In the genomic region with DNA sequence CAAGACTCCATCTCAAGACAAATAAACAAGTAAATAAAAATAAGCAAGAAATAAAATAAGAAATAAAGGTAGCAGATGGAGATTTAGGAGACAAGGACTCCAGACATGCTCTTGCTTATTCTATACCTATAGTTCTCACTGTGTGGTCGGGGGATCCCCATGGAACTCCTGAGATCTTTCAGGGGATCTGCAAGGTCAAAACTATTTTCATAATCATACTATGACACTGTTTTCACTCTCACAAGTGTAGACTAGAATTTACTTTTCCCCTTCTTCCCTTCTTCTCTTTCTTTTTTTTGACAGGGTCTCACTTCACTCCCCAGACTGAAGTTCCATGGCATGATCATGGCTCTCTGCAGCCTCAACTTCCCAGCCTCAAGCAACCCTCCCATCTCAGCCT, we compare ENCODE assay signal across 21 cellular contexts. TPM values are rescaled to one million over a fixed set of nuclear protein-coding genes. Genes with fewer than 3 reads are reported as not detected.
A peak's percentile ranks its signal among the peaks of the same experiment; 100 is the strongest.
DNase-seq lines count a peak whose midpoint lies in the region; ATAC-seq, FAIRE-seq and TF ChIP-seq lines count a peak whose summit lies in the region.
"Had no signal": no experiment of that assay in that cellular context is flagged by ENCODE, and none has a peak within 500 bp of the region (broad histone marks: within the 10 kb centered on the region; RNA-seq: fewer than 3 reads in every experiment).

No MANE protein-coding gene starts in this region.

- no peak overlapping the region; the same call in 1 of the 2 replicates for H3K4me3 ChIP-seq in GM12878
- H3K4me3 ChIP-seq: PC-9, right atrium auricular region, upper lobe of right lung had no signal

- peaks cover 33% of the 10 kb centered on the region for H3K4me1 ChIP-seq in GM12878 (ENCODE audit: control insufficient read depth, insufficient read depth, low read length)
- H3K4me1 ChIP-seq: right atrium auricular region, upper lobe of right lung had no signal

- CTCF ChIA-PET in GM12878 (lab: Yijun Ruan, JAX) = interaction anchor here (3.2 to 6.2 kb wide), 3 partner anchors 13 to 101 kb away, joined by 22 to 197 read pairs (median 49); no protein-coding TSS in a partner anchor

- FAIRE-seq in GM12892 (lab: Jason Lieb, UNC) (peak; percentile 5), GM12878 (lab: Jason Lieb, UNC) (no peak)
- FAIRE-seq: frontal cortex had no signal

- DNase-seq in GM12892 (ENCODE audit: insufficient read length) (no peak), GM12878 (ENCODE audit: low read depth, low spot score) (no peak), nucleus accumbens (lab: John Stamatoyannopoulos, UW) (no peak)
- DNase-seq in activated CD8-positive, alpha-beta memory T cell treated with anti-CD3 and anti-CD28 coated beads, Interleukin-2, amount 50 U/mL, for 48 hours = no peak
- DNase-seq: activated effector memory CD4-positive, alpha-beta T cell treated with anti-CD3 and anti-CD28 coated beads, Interleukin-2, amount 50 U/mL, for 16 hours; amniotic stem cell; COR-L47; dorsolateral prefrontal cortex; NCI-H1436; NCI-H748 treated with DMSO at 0.1 percent for 48 hours; PC-9; SIG-M5; stimulated activated naive CD4-positive, alpha-beta T cell; upper lobe of right lung; WERI-Rb-1 had no signal

- BruUV-seq in GM12878 (replicated peaks; lab: Mats Ljungman, UMichigan) = no TSS peak

- RAD21 ChIA-PET in GM12878 (lab: Charles Lee; ENCODE audit: unreplicated experiment) = interaction anchor here (1.0 to 5.1 kb wide), 3 partner anchors 13 to 174 kb away, joined by 3 to 140 read pairs (median 4); no protein-coding TSS in a partner anchor

- peak overlapping the region; percentile 50 for H3K4me2 ChIP-seq in GM12878 (ENCODE audit: control insufficient read depth, insufficient read depth)
- H3K4me2 ChIP-seq: PC-9 had no signal

- TF ChIP-seq CTCF in GM12878 (IDR thresholded peaks at IDR 0.05 in 2 of 3, conservative IDR thresholded peaks at IDR 0.05 in 1 of 3; ENCODE audit: control insufficient read depth in 2 of 3, extremely low read depth in 1 of 3, insufficient read depth in 1 of 3, low read depth in 3 of 3, low read length in 3 of 3) = no peak

- 0% methylated on average over 1 of the region's 1 CpG for WGBS in GM12878 (ENCODE audit: insufficient coverage, insufficient replicate concordance, low lambda C conversion rate, missing lambda C conversion rate)

- SMC1A ChIA-PET in GM12878 (lab: Charles Lee; ENCODE audit: uncharacterized antibody, unreplicated experiment) = interaction anchor here (0.9 to 7.4 kb wide), 8 partner anchors 8 to 174 kb away, joined by 3 to 174 read pairs (median 3); no protein-coding TSS in a partner anchor

- ATAC-seq in GM18520 (IDR thresholded peaks at IDR 0.05; ENCODE audit: unreplicated experiment) (peak; percentile 18), HG02678 (IDR thresholded peaks at IDR 0.05; ENCODE audit: unreplicated experiment) (peak; percentile 13), GM12878 (peak; percentile 60), HG03159 (IDR thresholded peaks at IDR 0.05; ENCODE audit: unreplicated experiment) (no peak)
- ATAC-seq: upper lobe of right lung had no signal

- no peak for TF ChIP-seq RAD21 in GM12878 (IDR thresholded peaks at IDR 0.05; ENCODE audit: insufficient read depth, low read depth, low read length)

- no peak overlapping the region for H3K9ac ChIP-seq in GM12878 (ENCODE audit: control insufficient read depth, insufficient read depth, low read length)

- H3K36me3 ChIP-seq in GM12878 (ENCODE audit: control insufficient read depth in 2 of 2, insufficient read depth in 2 of 2, low read length in 1 of 2) = no peaks in the 10 kb centered on the region
- H3K36me3 ChIP-seq: right atrium auricular region, upper lobe of right lung, WERI-Rb-1 had no signal

- H3K79me2 ChIP-seq in GM12878 (ENCODE audit: control insufficient read depth, insufficient read depth, low read length) = no peaks in the 10 kb centered on the region

- H3K9me3 ChIP-seq in GM12878 (replicated peaks; ENCODE audit: control insufficient read depth, insufficient read depth, low read length) = no peaks in the 10 kb centered on the region; the same call in 2 of the 3 replicates
- H3K9me3 ChIP-seq: upper lobe of right lung had no signal

- intact Hi-C loops in GM12878 (cut with micrococcal nuclease; ENCODE audit: unreplicated experiment) = no loop called here

- in situ Hi-C loops in GM12878 (cut with MboI) = loop anchor here (5.0 kb wide), 2 partner anchors 91 to 191 kb away; no protein-coding TSS in a partner anchor

- no peaks in the 10 kb centered on the region for H4K20me1 ChIP-seq in GM12878 (ENCODE audit: control insufficient read depth, insufficient read depth)

- POLR2A ChIA-PET in GM12878 (lab: Charles Lee) = no interaction called here

- peak in 1 of 2 experiments; percentile 24; a peak in 1 of 4 replicates for TF ChIP-seq EP300 in GM12878 (IDR thresholded peaks at IDR 0.05; ENCODE audit: borderline replicate concordance in 1 of 2, control insufficient read depth in 1 of 2, low read depth in 2 of 2, low read length in 2 of 2)

- no peak overlapping the region for H3K27ac ChIP-seq in GM12878 (ENCODE audit: control insufficient read depth, insufficient read depth)
- H3K27ac ChIP-seq: PC-9, right atrium auricular region, upper lobe of right lung, WERI-Rb-1 had no signal

- H3K27me3 ChIP-seq in GM12878 (replicated peaks in 1 of 2; ENCODE audit: control insufficient read depth in 2 of 2, insufficient read depth in 2 of 2, low read length in 1 of 2) = no peaks in the 10 kb centered on the region
- H3K27me3 ChIP-seq: dorsolateral prefrontal cortex, right atrium auricular region had no signal

- H2AFZ ChIP-seq in GM12878 (ENCODE audit: control insufficient read depth, low read depth, low read length) = no peak overlapping the region
- H2AFZ ChIP-seq: PC-9 had no signal

- TF ChIP-seq POLR2A in GM12892 (IDR thresholded peaks at IDR 0.05; ENCODE audit: low read depth, low read length) (no peak), GM12878 (IDR thresholded peaks at IDR 0.05; ENCODE audit: low read depth, low read length) (no peak)

TF ChIP-seq in GM12878, 131 proteins besides CTCF, POLR2A, EP300 and RAD21 (continues in another document):
- peak; percentile 30; the same call in 1 of the 2 replicates for TF ChIP-seq TBL1XR1 (IDR thresholded peaks at IDR 0.05; ENCODE audit: low read depth, low read length)
- peak; percentile 77 for TF ChIP-seq RUNX3 (IDR thresholded peaks at IDR 0.05; ENCODE audit: low read length)
- peak; percentile 67 for TF ChIP-seq NR2F1 (conservative IDR thresholded peaks at IDR 0.05)
- no peak for TF ChIP-seq HDAC2 (IDR thresholded peaks at IDR 0.05)
- TF ChIP-seq MTA3 (IDR thresholded peaks at IDR 0.05; ENCODE audit: borderline replicate concordance, low read length) = no peak
- peak; percentile 42; the same call in 1 of the 2 replicates for TF ChIP-seq RELB (IDR thresholded peaks at IDR 0.05; ENCODE audit: low read depth)
- peak; percentile 57 for TF ChIP-seq CREM (IDR thresholded peaks at IDR 0.05; ENCODE audit: low read depth)

RNA-seq across cellular contexts. Expression of gene NLRP3, which starts 29.8 kb away (rescaled TPM):
- not detected for polyA plus RNA-seq in GM12892 (2012; ENCODE audit: missing spikeins)
- total RNA-seq in GM12878 (2013; cell fraction: nucleolus; rRNA removed) = 11.1 and 15.1 TPM in 2 replicates
- total RNA-seq in GM12878 (2014; rRNA removed) = 10.4 and 11.6 TPM in 2 replicates
- 9.7 and 9.8 TPM in 2 replicates for total RNA-seq in GM12878 (2014; rRNA removed; fragmentation: Illumina TruSeq; extraction: Trizol)
- 8.4 and 9.5 TPM in 2 replicates for total RNA-seq in GM12878 (2021)
- 0.12 TPM for polyA plus RNA-seq in GM12878 (2011; ENCODE audit: low read depth)
- 1.8 and 2.4 TPM in 2 replicates for polyA plus RNA-seq in GM12878 (2011; rRNA removed)
- 1.9 and 3.3 TPM in 2 replicates for polyA plus RNA-seq in GM12878 (2011; cell fraction: cytosol; rRNA removed)
- 1.1 and 2.6 TPM in 2 replicates for polyA plus RNA-seq in GM12878 (2011; cell fraction: nucleus; rRNA removed)
- 0.10 and 0.37 TPM in 2 replicates for polyA plus RNA-seq in GM12878 (2012)
- polyA plus RNA-seq in GM12878 (2014; fragmentation: Illumina TruSeq; extraction: Trizol) = 6.5 and 7.8 TPM in 2 replicates
- polyA plus RNA-seq in GM12878 (2014; fragmentation: Nextera tagmentation; extraction: Ambion mirVana) = 1 to 10 TPM; 2.5 to 3.4 TPM
- polyA plus RNA-seq in GM12878 (2014; rRNA removed) = 6.6 and 7.2 TPM in 2 replicates
- 1 to 10 TPM; 2.4 to 3.4 TPM for polyA plus RNA-seq in GM12878 (2016; fragmentation: Nextera tagmentation; extraction: Ambion mirVana)
- polyA minus RNA-seq in GM12878 (2011; rRNA and poly(A)+ RNA removed) = 3.4 and 4.1 TPM in 2 replicates
- 0.67 and 2.0 TPM in 2 replicates for polyA minus RNA-seq in GM12878 (2011; cell fraction: cytosol; rRNA and poly(A)+ RNA removed)
- polyA minus RNA-seq in GM12878 (2011; cell fraction: nucleus; rRNA and poly(A)+ RNA removed) = 0.85 and 2.3 TPM in 2 replicates
- total RNA-seq: myocyte, PC-9 had no signal

RNA-seq across cellular contexts. Expression of gene ZNF496, which starts 54.5 kb away (rescaled TPM):
- 8.6 TPM for polyA plus RNA-seq in GM12892 (2012; ENCODE audit: missing spikeins)
- total RNA-seq in GM12878 (2013; cell fraction: nucleolus; rRNA removed) = 127 and 144 TPM in 2 replicates
- 16.6 and 21.0 TPM in 2 replicates for total RNA-seq in GM12878 (2014; rRNA removed)
- total RNA-seq in GM12878 (2014; rRNA removed; fragmentation: Illumina TruSeq; extraction: Trizol) = 11.6 and 12.1 TPM in 2 replicates
- 24.9 and 26.4 TPM in 2 replicates for total RNA-seq in GM12878 (2021)
- polyA plus RNA-seq in GM12878 (2011; ENCODE audit: low read depth) = 7.0 TPM
- 14.5 and 21.4 TPM in 2 replicates for polyA plus RNA-seq in GM12878 (2011; rRNA removed)
- polyA plus RNA-seq in GM12878 (2011; cell fraction: cytosol; rRNA removed) = 23.4 and 26.0 TPM in 2 replicates
- 44.1 and 50.6 TPM in 2 replicates for polyA plus RNA-seq in GM12878 (2011; cell fraction: nucleus; rRNA removed)
- polyA plus RNA-seq in GM12878 (2012) = 13.1 and 14.3 TPM in 2 replicates
- 11.5 and 12.7 TPM in 2 replicates for polyA plus RNA-seq in GM12878 (2014; fragmentation: Illumina TruSeq; extraction: Trizol)
- polyA plus RNA-seq in GM12878 (2014; fragmentation: Nextera tagmentation; extraction: Ambion mirVana) = 1 to 10 TPM; 1.6 to 3.0 TPM
- 21.4 and 21.9 TPM in 2 replicates for polyA plus RNA-seq in GM12878 (2014; rRNA removed)
- polyA plus RNA-seq in GM12878 (2016; fragmentation: Nextera tagmentation; extraction: Ambion mirVana) = 10 to 100 TPM; 12.3 TPM
- polyA minus RNA-seq in GM12878 (2011; rRNA and poly(A)+ RNA removed) = 28.3 and 39.2 TPM in 2 replicates
- polyA minus RNA-seq in GM12878 (2011; cell fraction: cytosol; rRNA and poly(A)+ RNA removed) = 8.8 and 10.3 TPM in 2 replicates
- polyA minus RNA-seq in GM12878 (2011; cell fraction: nucleus; rRNA and poly(A)+ RNA removed) = 13.4 and 24.2 TPM in 2 replicates
